15 cellular contexts compared by ENCODE assay signal in genomic region chr10:1475095-1475583, GRCh38.
A peak's percentile ranks its signal among the peaks of the same experiment; 100 is the strongest.
DNase-seq lines count a peak whose midpoint lies in the region; ATAC-seq and TF ChIP-seq lines count a peak whose summit lies in the region.
"Had no signal": no experiment of that assay in that cellular context is flagged by ENCODE, and none has a peak within 500 bp of the region (broad histone marks: within the 10 kb centered on the region; RNA-seq: fewer than 3 reads in every experiment).

No MANE protein-coding gene starts in this region.

- H3K4me3 Mint-ChIP-seq in WTC11, result no peak overlapping the region
- H3K4me3 Mint-ChIP-seq in CD8-positive, alpha-beta memory T cell, result no peak overlapping the region

- 0 out of 22 replicates have a peak overlapping the region, but pooled peaks of 1 of the 11 experiments have one; percentile 4 for H3K9ac ChIP-seq in BLaER1 treated with 17β-estradiol and CSF1 and Interleukin-3, amounts not matched to agents 10 nM and 100 nM
- no peak overlapping the region for H3K9ac ChIP-seq in parathyroid adenoma

- ATAC-seq in WTC11, result peak; percentile 43
- ATAC-seq: Panc1 had no signal

- H3K9me3 Mint-ChIP-seq in WTC11, result peaks cover 31% of the 10 kb centered on the region
- H3K9me3 Mint-ChIP-seq in CD8-positive, alpha-beta memory T cell, result no peaks in the 10 kb centered on the region

- H3K4me1 Mint-ChIP-seq in WTC11, result peaks cover 19% of the 10 kb centered on the region
- H3K4me1 Mint-ChIP-seq in CD8-positive, alpha-beta memory T cell, result no peaks in the 10 kb centered on the region

- H3K27me3 Mint-ChIP-seq in WTC11 (ENCODE audit: low read depth), result peaks cover 13% of the 10 kb centered on the region
- H3K27me3 Mint-ChIP-seq in CD8-positive, alpha-beta memory T cell, result peaks cover 8 to 12% of the 10 kb centered on the region in 2 donors

- H4K20me1 ChIP-seq in BLaER1 treated with 17β-estradiol and CSF1 and Interleukin-3, amounts not matched to agents 10 nM and 100 nM, result no peaks in the 10 kb centered on the region; a peak in 1 of 22 replicates

- H3K27ac Mint-ChIP-seq in WTC11, result no peak overlapping the region
- no peak overlapping the region for H3K27ac Mint-ChIP-seq in CD8-positive, alpha-beta memory T cell

- peaks cover 29 to 37% (median 34%) of the 10 kb centered on the region in 11 experiments for H3K9me3 ChIP-seq in BLaER1 treated with 17β-estradiol and CSF1 and Interleukin-3, amounts not matched to agents 10 nM and 100 nM (replicated peaks in 1 of 11)
- no peaks in the 10 kb centered on the region for H3K9me3 ChIP-seq in parathyroid adenoma (ENCODE audit: control insufficient read depth, low read length)
- no peaks in the 10 kb centered on the region for H3K9me3 ChIP-seq in CD8-positive, alpha-beta memory T cell (ENCODE audit: low read length)

- no peak overlapping the region for H3K4me3 ChIP-seq in BLaER1 treated with 17β-estradiol and CSF1 and Interleukin-3, amounts not matched to agents 10 nM and 100 nM
- H3K4me3 ChIP-seq in H7 (ENCODE audit: insufficient read depth, low read depth, low read length), result no peak overlapping the region
- H3K4me3 ChIP-seq in parathyroid adenoma (ENCODE audit: low read depth, low read length), result no peak overlapping the region
- H3K4me3 ChIP-seq in CD8-positive, alpha-beta memory T cell (ENCODE audit: low read length), result no peak overlapping the region

- TF ChIP-seq CTCF in WTC11 (IDR thresholded peaks at IDR 0.05) (no peak), parathyroid adenoma (IDR thresholded peaks at IDR 0.05) (no peak)

- POLR2A ChIA-PET in WTC11 (lab: Charles Lee), result no interaction called here
- POLR2A ChIA-PET in CD8-positive, alpha-beta memory T cell (lab: Charles Lee), result no interaction called here

- DNase-seq in H7 (peak; percentile 66), WTC11 (ENCODE audit: low spot score) (no peak), germinal center (ENCODE audit: low spot score) (no peak)
- no peak for DNase-seq in stimulated activated naive CD4-positive, alpha-beta T cell treated with Interleukin-2 at 50 U/mL for 16 hours (lab: John Stamatoyannopoulos, UW)
- no peak for DNase-seq in CD8-positive, alpha-beta memory T cell
- DNase-seq: DMS 273 treated with DMSO at 0.1 percent for 48 hours, EL, KBM-7, NCI-H146, NCI-H2081 treated with DMSO at 0.1 percent for 48 hours, NCI-H510A had no signal

- H3K4me1 ChIP-seq in BLaER1 treated with 17β-estradiol and CSF1 and Interleukin-3, amounts not matched to agents 10 nM and 100 nM, result peaks cover 0 to 44% (median 28%) of the 10 kb centered on the region in 10 experiments; a peak in 15 of 20 replicates
- H3K4me1 ChIP-seq in parathyroid adenoma, result peaks cover 25% of the 10 kb centered on the region
- no peaks in the 10 kb centered on the region for H3K4me1 ChIP-seq in CD8-positive, alpha-beta memory T cell (ENCODE audit: insufficient read depth, low read length)

- peaks cover 26% of the 10 kb centered on the region for H3K36me3 Mint-ChIP-seq in WTC11
- H3K36me3 Mint-ChIP-seq in CD8-positive, alpha-beta memory T cell, result no peaks in the 10 kb centered on the region

- H3K4me2 ChIP-seq in BLaER1 treated with 17β-estradiol and CSF1 and Interleukin-3, amounts not matched to agents 10 nM and 100 nM, result peak overlapping the region in 9 of 11 experiments; percentile 33 to 81 (median 66); a peak in 17 of 22 replicates
- no peak overlapping the region for H3K4me2 ChIP-seq in parathyroid adenoma (ENCODE audit: low read length)

- CTCF ChIA-PET in WTC11 (lab: Charles Lee), result no interaction called here
- CTCF ChIA-PET in CD8-positive, alpha-beta memory T cell (lab: Charles Lee), result no interaction called here

- no peaks in the 10 kb centered on the region for H3K79me2 ChIP-seq in parathyroid adenoma

- no peak overlapping the region for H3K27ac ChIP-seq in BLaER1 treated with 17β-estradiol and CSF1 and Interleukin-3, amounts not matched to agents 10 nM and 100 nM
- no peak overlapping the region for H3K27ac ChIP-seq in parathyroid adenoma
- no peak overlapping the region for H3K27ac ChIP-seq in CD8-positive, alpha-beta memory T cell (ENCODE audit: low read depth, low read length)
- H3K27ac ChIP-seq: C4-2B had no signal

- peak overlapping the region; percentile 65 for H2AFZ ChIP-seq in parathyroid adenoma

- peaks cover 0 to 14% (median 0%) of the 10 kb centered on the region in 11 experiments; a peak in 7 of 22 replicates for H3K36me3 ChIP-seq in BLaER1 treated with 17β-estradiol and CSF1 and Interleukin-3, amounts not matched to agents 10 nM and 100 nM
- H3K36me3 ChIP-seq in H7 (replicated peaks; ENCODE audit: control insufficient read depth, insufficient read depth, low read length) (no peaks in the 10 kb centered on the region), parathyroid adenoma (ENCODE audit: control insufficient read depth, insufficient read depth, low read length) (no peaks in the 10 kb centered on the region)
- no peaks in the 10 kb centered on the region for H3K36me3 ChIP-seq in CD8-positive, alpha-beta memory T cell (ENCODE audit: insufficient read depth, low read length)

- H3K27me3 ChIP-seq in BLaER1 treated with 17β-estradiol and CSF1 and Interleukin-3, amounts not matched to agents 10 nM and 100 nM, result peaks cover 0 to 14% (median 0%) of the 10 kb centered on the region in 11 experiments; a peak in 5 of 22 replicates
- H3K27me3 ChIP-seq in H7 (ENCODE audit: control insufficient read depth, insufficient read depth, low read length), result no peaks in the 10 kb centered on the region
- no peaks in the 10 kb centered on the region for H3K27me3 ChIP-seq in parathyroid adenoma (ENCODE audit: control insufficient read depth, insufficient read depth, low read length)
- H3K27me3 ChIP-seq in CD8-positive, alpha-beta memory T cell (ENCODE audit: insufficient read depth, low read length, poor library complexity, severe bottlenecking), result no peaks in the 10 kb centered on the region

TF ChIP-seq in WTC11, 78 proteins besides CTCF, POLR2A, EP300 and RAD21:
- TF ChIP-seq E2F4 (CRISPR knock-in tag; IDR thresholded peaks at IDR 0.05; ENCODE audit: borderline replicate concordance, low read depth), result no peak
- TF ChIP-seq ZNF423 (CRISPR knock-in tag; IDR thresholded peaks at IDR 0.05), result 0 out of 2 replicates have a peak, but pooled peaks have one; percentile 14
